Comparison of ENCODE assay signal across 24 cellular contexts in the genomic region with DNA sequence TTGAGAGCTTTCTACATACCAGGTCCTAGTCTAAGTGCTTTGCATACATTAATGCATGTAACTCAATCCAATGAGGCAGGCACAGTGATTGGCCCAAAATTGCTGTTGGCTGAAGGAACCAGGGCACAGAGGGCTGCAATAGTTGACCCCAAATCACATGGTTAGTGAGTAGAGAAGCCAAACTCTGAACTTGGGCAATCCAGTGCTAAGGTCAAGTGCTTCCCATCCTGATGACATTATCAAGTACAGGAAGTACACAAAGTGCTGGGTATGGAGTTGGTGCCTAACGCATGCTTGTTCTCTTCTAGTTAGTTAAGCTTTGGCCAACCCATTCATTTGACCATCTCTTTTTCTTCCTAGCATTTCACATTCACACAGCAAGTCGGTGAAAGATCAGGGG. TPM values are rescaled to one million over a fixed set of nuclear protein-coding genes. Genes with fewer than 3 reads are reported as not detected.
DNase-seq lines count a peak whose midpoint lies in the region; ATAC-seq and TF ChIP-seq lines count a peak whose summit lies in the region.
"Had no signal": no experiment of that assay in that cellular context is flagged by ENCODE, and none has a peak within 500 bp of the region (broad histone marks: within the 10 kb centered on the region; RNA-seq: fewer than 3 reads in every experiment).

No MANE protein-coding gene starts in this region.

- no peak overlapping the region for H4K91ac ChIP-seq in mesenchymal stem cell (ENCODE audit: low read length)

- no peak overlapping the region for H3K27ac Mint-ChIP-seq in endothelial cell (ENCODE audit: unreplicated experiment)
- H3K27ac Mint-ChIP-seq: CD14-positive monocyte; CD4-positive, alpha-beta T cell; CD8-positive, alpha-beta memory T cell; GM23338; H9 had no signal

- H3K36me3 ChIP-seq in WERI-Rb-1 = peaks cover 64% of the 10 kb centered on the region
- H3K36me3 ChIP-seq in liver (ENCODE audit: control insufficient read depth in 4 of 4, insufficient read depth in 3 of 4, low read depth in 1 of 4, low read length in 3 of 4) = no peaks in the 10 kb centered on the region
- H3K36me3 ChIP-seq in mesenchymal stem cell (ENCODE audit: control insufficient read depth in 1 of 2, insufficient read depth in 2 of 2, low read depth in 1 of 2, low read length in 2 of 2) = no peaks in the 10 kb centered on the region
- no peaks in the 10 kb centered on the region for H3K36me3 ChIP-seq in upper lobe of right lung
- H3K36me3 ChIP-seq: BE2C; BLaER1 treated with 17β-estradiol and CSF1 and Interleukin-3, amounts not matched to agents 10 nM and 100 nM had no signal

- H3K27me3 ChIP-seq in WERI-Rb-1 (ENCODE audit: insufficient read depth, low read depth, severe bottlenecking) = no peaks in the 10 kb centered on the region
- no peaks in the 10 kb centered on the region for H3K27me3 ChIP-seq in liver (ENCODE audit: control insufficient read depth in 4 of 4, insufficient read depth in 4 of 4, low read length in 3 of 4)
- peaks cover 86 to 87% of the 10 kb centered on the region in 2 experiments for H3K27me3 ChIP-seq in mesenchymal stem cell (ENCODE audit: control insufficient read depth in 1 of 2, insufficient read depth in 1 of 2, low read length in 2 of 2)
- peaks cover 28% of the 10 kb centered on the region for H3K27me3 ChIP-seq in upper lobe of right lung
- H3K27me3 ChIP-seq: BE2C; BLaER1 treated with 17β-estradiol and CSF1 and Interleukin-3, amounts not matched to agents 10 nM and 100 nM had no signal

- no peak overlapping the region for H3K4me3 ChIP-seq in WERI-Rb-1 (ENCODE audit: low read depth, low read length)
- H3K4me3 ChIP-seq in liver (ENCODE audit: low read depth in 1 of 3, low read length in 3 of 3) = no peak overlapping the region
- no peak overlapping the region for H3K4me3 ChIP-seq in mesenchymal stem cell (ENCODE audit: insufficient read depth in 1 of 2, low read depth in 1 of 2, low read length in 2 of 2)
- no peak overlapping the region for H3K4me3 ChIP-seq in upper lobe of right lung
- H3K4me3 ChIP-seq: A549; BLaER1 treated with 17β-estradiol and CSF1 and Interleukin-3, amounts not matched to agents 10 nM and 100 nM; GM12878; GM23338 had no signal

- no peak overlapping the region for H2AK5ac ChIP-seq in mesenchymal stem cell (ENCODE audit: low read length, severe bottlenecking)

- no peak for TF ChIP-seq CTCF in WERI-Rb-1 (IDR thresholded peaks at IDR 0.05; ENCODE audit: low read depth, low read length)
- no peak for TF ChIP-seq CTCF in liver (IDR thresholded peaks at IDR 0.05; ENCODE audit: low read depth, low read length, missing input control)
- TF ChIP-seq CTCF in upper lobe of right lung (IDR thresholded peaks at IDR 0.05) = no peak
- no peak for TF ChIP-seq CTCF in endothelial cell (IDR thresholded peaks at IDR 0.05; ENCODE audit: unreplicated experiment)

- H3K23ac ChIP-seq in mesenchymal stem cell (ENCODE audit: low read length in 2 of 2) = no peak overlapping the region

- no peak overlapping the region for H3K14ac ChIP-seq in mesenchymal stem cell (ENCODE audit: low read length in 2 of 2)

- no peak overlapping the region for H2BK15ac ChIP-seq in mesenchymal stem cell (ENCODE audit: low read depth, poor library complexity, severe bottlenecking)

- H3K18ac ChIP-seq in mesenchymal stem cell (ENCODE audit: low read depth in 1 of 2, low read length in 2 of 2) = no peak overlapping the region

- H3K4me1 ChIP-seq in liver (ENCODE audit: control insufficient read depth in 4 of 4, insufficient read depth in 4 of 4, low read length in 3 of 4) (peaks cover 23 to 54% (median 49%) of the 10 kb centered on the region in 4 donors), mesenchymal stem cell (ENCODE audit: control insufficient read depth, insufficient read depth, low read depth, low read length) (no peaks in the 10 kb centered on the region), upper lobe of right lung (no peaks in the 10 kb centered on the region)
- H3K4me1 ChIP-seq: BLaER1 treated with 17β-estradiol and CSF1 and Interleukin-3, amounts not matched to agents 10 nM and 100 nM had no signal

- no peaks in the 10 kb centered on the region for H3K36me3 Mint-ChIP-seq in endothelial cell (ENCODE audit: low read depth, unreplicated experiment)
- H3K36me3 Mint-ChIP-seq: CD14-positive monocyte had no signal

- ATAC-seq in upper lobe of right lung (peak; percentile 72), HG03025 (IDR thresholded peaks at IDR 0.05; ENCODE audit: low FRiP score, unreplicated experiment) (no peak), GM18498 (IDR thresholded peaks at IDR 0.05; ENCODE audit: unreplicated experiment) (no peak)
- ATAC-seq: A549, GM12878, GM23338, HCT116 had no signal

- peaks cover 3% of the 10 kb centered on the region for H3K9me3 ChIP-seq in WERI-Rb-1 (ENCODE audit: severe bottlenecking)
- H3K9me3 ChIP-seq in liver (ENCODE audit: control insufficient read depth in 4 of 4, low read length in 3 of 4) = no peaks in the 10 kb centered on the region
- no peaks in the 10 kb centered on the region for H3K9me3 ChIP-seq in mesenchymal stem cell (ENCODE audit: control insufficient read depth, low read length)
- H3K9me3 ChIP-seq in upper lobe of right lung = no peaks in the 10 kb centered on the region
- H3K9me3 ChIP-seq: A549; BE2C; BLaER1 treated with 17β-estradiol and CSF1 and Interleukin-3, amounts not matched to agents 10 nM and 100 nM had no signal

- no peak overlapping the region for H3K4me3 Mint-ChIP-seq in endothelial cell (ENCODE audit: unreplicated experiment)
- H3K4me3 Mint-ChIP-seq: CD4-positive, alpha-beta T cell; CD8-positive, alpha-beta memory T cell; GM23338; H9 had no signal

- no peaks in the 10 kb centered on the region for H3K79me1 ChIP-seq in mesenchymal stem cell (replicated peaks; ENCODE audit: low read length, poor library complexity, severe bottlenecking)

- 30% methylated on average over 2 of the region's 2 CpGs for WGBS in liver
- WGBS in mesenchymal stem cell = 79% methylated on average over 2 of the region's 2 CpGs

- no peak overlapping the region for H2BK120ac ChIP-seq in mesenchymal stem cell (ENCODE audit: low read depth, low read length)

- H3K27ac ChIP-seq in WERI-Rb-1 = peak overlapping the region; percentile 61; the same call in 1 of the 2 replicates
- H3K27ac ChIP-seq in liver (ENCODE audit: low read depth in 1 of 2, low read length in 2 of 2) = peak overlapping the region; percentile 86 to 95
- H3K27ac ChIP-seq in mesenchymal stem cell (ENCODE audit: low read length, poor library complexity, severe bottlenecking) = no peak overlapping the region
- H3K27ac ChIP-seq in upper lobe of right lung = no peak overlapping the region
- H3K27ac ChIP-seq: A549; BLaER1 treated with 17β-estradiol and CSF1 and Interleukin-3, amounts not matched to agents 10 nM and 100 nM had no signal

- no peak overlapping the region for H3K4me2 ChIP-seq in mesenchymal stem cell (ENCODE audit: low read length, poor library complexity, severe bottlenecking)
- H3K4me2 ChIP-seq: A549; BLaER1 treated with 17β-estradiol and CSF1 and Interleukin-3, amounts not matched to agents 10 nM and 100 nM; GM23338 had no signal

- H3K9ac ChIP-seq in liver (ENCODE audit: low read depth in 1 of 2, low read length in 2 of 2) (peak overlapping the region in 1 of 2 donors; percentile 60), mesenchymal stem cell (ENCODE audit: low read length) (no peak overlapping the region)
- H3K9ac ChIP-seq: BLaER1 treated with 17β-estradiol and CSF1 and Interleukin-3, amounts not matched to agents 10 nM and 100 nM had no signal

- H2BK5ac ChIP-seq in mesenchymal stem cell (ENCODE audit: low read depth, low read length, poor library complexity, severe bottlenecking) = no peak overlapping the region

- H3K4me1 Mint-ChIP-seq in endothelial cell (ENCODE audit: unreplicated experiment) = no peaks in the 10 kb centered on the region
- H3K4me1 Mint-ChIP-seq: CD14-positive monocyte; CD8-positive, alpha-beta memory T cell had no signal

- H2AFZ ChIP-seq in mesenchymal stem cell (ENCODE audit: low read depth, low read length) = no peak overlapping the region

- no peak overlapping the region for H2BK12ac ChIP-seq in mesenchymal stem cell (ENCODE audit: low read length in 2 of 2)

- no peak overlapping the region for H4K8ac ChIP-seq in mesenchymal stem cell (ENCODE audit: low read length)

- intact Hi-C loops in upper lobe of right lung (cut with DNase I) = no loop called here

- peaks cover 2% of the 10 kb centered on the region for H3K27me3 Mint-ChIP-seq in endothelial cell (ENCODE audit: unreplicated experiment)

- no peaks in the 10 kb centered on the region for H3K9me3 Mint-ChIP-seq in endothelial cell (ENCODE audit: unreplicated experiment)
- H3K9me3 Mint-ChIP-seq: CD4-positive, alpha-beta T cell; GM23338; H9 had no signal

- H3K4ac ChIP-seq in mesenchymal stem cell (ENCODE audit: low read depth in 1 of 2, low read length in 2 of 2) = no peak overlapping the region

- peak; percentile 41 to 42 for TF ChIP-seq RAD21 in liver (IDR thresholded peaks at IDR 0.05)

- DNase-seq in WERI-Rb-1 = no peak
- DNase-seq in mesenchymal stem cell = peak; percentile 1
- DNase-seq in upper lobe of right lung = no peak
- DNase-seq in NK-92 treated with Interleukin-12 subunit alpha and Interleukin-12 subunit beta, amount 100 ng/mL, for 24 hours (lab: John Stamatoyannopoulos, UW) = no peak
- DNase-seq in endothelial cell (ENCODE audit: low spot score) = no peak
- DNase-seq: 8988T; ACHN; AML-193; CD4-positive, alpha-beta T cell; CD8-positive, alpha-beta memory T cell; DMS 273 treated with DMSO at 0.1 percent for 48 hours; DMS79; GDM1; H9 had no signal

TF ChIP-seq in liver, 16 proteins besides CTCF, POLR2A, EP300 and RAD21 (continues in another document):
- TF ChIP-seq NR2F2 (IDR thresholded peaks at IDR 0.05) (peak; percentile 89), EGR1 (IDR thresholded peaks at IDR 0.05; ENCODE audit: low read depth in 2 of 2) (peak in 1 of 2 donors; percentile 76), GABPA (IDR thresholded peaks at IDR 0.05 in 1 of 2, conservative IDR thresholded peaks at IDR 0.05 in 1 of 2) (peak in 1 of 2 donors; percentile 72), HNF4G (IDR thresholded peaks at IDR 0.05) (peak; percentile 77), JUND (IDR thresholded peaks at IDR 0.05) (peak; percentile 68 to 90)
- TF ChIP-seq, protein P1, sequence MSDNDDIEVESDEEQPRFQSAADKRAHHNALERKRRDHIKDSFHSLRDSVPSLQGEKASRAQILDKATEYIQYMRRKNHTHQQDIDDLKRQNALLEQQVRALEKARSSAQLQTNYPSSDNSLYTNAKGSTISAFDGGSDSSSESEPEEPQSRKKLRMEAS (IDR thresholded peaks at IDR 0.05) = peak; percentile 95
- TF ChIP-seq, protein P2, sequence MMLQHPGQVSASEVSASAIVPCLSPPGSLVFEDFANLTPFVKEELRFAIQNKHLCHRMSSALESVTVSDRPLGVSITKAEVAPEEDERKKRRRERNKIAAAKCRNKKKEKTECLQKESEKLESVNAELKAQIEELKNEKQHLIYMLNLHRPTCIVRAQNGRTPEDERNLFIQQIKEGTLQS (IDR thresholded peaks at IDR 0.05) = peak; percentile 53

RNA-seq across cellular contexts. Expression of a gene that starts 7.2 kb away (rescaled TPM):
- under 1 TPM; under 0.01 to 0.33 TPM for total RNA-seq in liver
- 1 to 10 TPM; 2.5 to 3.4 TPM for polyA plus RNA-seq in liver
- under 0.01 TPM for polyA plus RNA-seq in mesenchymal stem cell (2013, experiment 1 of 2)
- polyA plus RNA-seq in mesenchymal stem cell (2013, experiment 2 of 2) = under 0.01 TPM
- total RNA-seq in upper lobe of right lung = 0.41 TPM
- total RNA-seq in endothelial cell (ENCODE audit: unreplicated experiment) = 0.36 TPM
- polyA plus RNA-seq: CD14-positive monocyte; CD8-positive, alpha-beta memory T cell had no signal

Comparison
In these comparisons a context has a peak if more than half of its experiments do, and no peak if none do; other contexts are left out.
1. H3K27ac ChIP-seq: peak in WERI-Rb-1 (single experiment) and liver (2 of 2); none in mesenchymal stem cell (single experiment) and upper lobe of right lung (single experiment).